23 cellular contexts compared by ENCODE assay signal in genomic region chr2:182415771-182416170, GRCh38. TPM values are rescaled to one million over a fixed set of nuclear protein-coding genes. Genes with fewer than 3 reads are reported as not detected.
A peak's percentile ranks its signal among the peaks of the same experiment; 100 is the strongest.
DNase-seq lines count a peak whose midpoint lies in the region; ATAC-seq and TF ChIP-seq lines count a peak whose summit lies in the region.
"Had no signal": no experiment of that assay in that cellular context is flagged by ENCODE, and none has a peak within 500 bp of the region (broad histone marks: within the 10 kb centered on the region; RNA-seq: fewer than 3 reads in every experiment).

No MANE protein-coding gene starts in this region.

- no peak for ATAC-seq in right cardiac atrium
- ATAC-seq: A549, GM12878 had no signal

- TF ChIP-seq CTCF in left ventricle myocardium inferior (IDR thresholded peaks at IDR 0.05; ENCODE audit: borderline replicate concordance), result no peak
- no peak for TF ChIP-seq CTCF in nephron progenitor cell (IDR thresholded peaks at IDR 0.05)

- WGBS in right cardiac atrium, result 72% methylated on average over 1 of the region's 1 CpG

- H3K4me3 Mint-ChIP-seq in nephron progenitor cell, result no peak overlapping the region
- H3K4me3 Mint-ChIP-seq: CD14-positive monocyte; CD4-positive, alpha-beta T cell; CD8-positive, alpha-beta memory T cell had no signal

- H3K36me3 Mint-ChIP-seq in nephron progenitor cell (ENCODE audit: low read depth), result no peaks in the 10 kb centered on the region
- H3K36me3 Mint-ChIP-seq: CD14-positive monocyte; CD8-positive, alpha-beta memory T cell had no signal

- H3K9me3 ChIP-seq in left ventricle myocardium inferior (replicated peaks) (no peaks in the 10 kb centered on the region), right cardiac atrium (ENCODE audit: control insufficient read depth, low read length) (no peaks in the 10 kb centered on the region)
- H3K9me3 ChIP-seq: A549; BE2C; BLaER1 treated with 17β-estradiol and CSF1 and Interleukin-3, amounts not matched to agents 10 nM and 100 nM; HAP-1 had no signal

- H3K4me1 ChIP-seq in left ventricle myocardium inferior, result peaks cover 8% of the 10 kb centered on the region
- no peaks in the 10 kb centered on the region for H3K4me1 ChIP-seq in right cardiac atrium (ENCODE audit: control insufficient read depth, insufficient read depth, low read length)
- H3K4me1 ChIP-seq: A549; BE2C; BLaER1 treated with 17β-estradiol and CSF1 and Interleukin-3, amounts not matched to agents 10 nM and 100 nM had no signal

- intact Hi-C loops in left ventricle myocardium inferior (cut with micrococcal nuclease) (no loop called here), right cardiac atrium (cut with DNase I) (no loop called here)

- DNase-seq in NCI-H2171 treated with DMSO at 0.1 percent for 48 hours (lab: John Stamatoyannopoulos, UW) (peak; percentile 14), NCI-H2171 (lab: John Stamatoyannopoulos, UW) (no peak), left ventricle myocardium inferior (no peak), right cardiac atrium (no peak), inferior parietal cortex (ENCODE audit: extremely low spot score) (peak; percentile 22), superior temporal gyrus (ENCODE audit: extremely low spot score) (peak; percentile 40), nephron progenitor cell (no peak), HCEC 1CT (no peak)
- DNase-seq: 8988T; ACHN; AML-193; BE2C; CD4-positive, alpha-beta T cell; CD8-positive, alpha-beta memory T cell; DMS153; DND-41; GDM1; GOT3 had no signal

- H3K36me3 ChIP-seq in left ventricle myocardium inferior, result no peaks in the 10 kb centered on the region
- H3K36me3 ChIP-seq: BE2C; BLaER1 treated with 17β-estradiol and CSF1 and Interleukin-3, amounts not matched to agents 10 nM and 100 nM; HAP-1 had no signal

- H3K4me1 Mint-ChIP-seq in nephron progenitor cell, result no peaks in the 10 kb centered on the region
- H3K4me1 Mint-ChIP-seq: CD14-positive monocyte; CD8-positive, alpha-beta memory T cell had no signal

- H3K27me3 Mint-ChIP-seq in nephron progenitor cell (ENCODE audit: low read depth, poor library complexity), result no peaks in the 10 kb centered on the region
- H3K27me3 Mint-ChIP-seq: CD4-positive, alpha-beta T cell; CD8-positive, alpha-beta memory T cell had no signal

- peak overlapping the region; percentile 16 for H3K27ac ChIP-seq in left ventricle myocardium inferior (replicated peaks)
- no peak overlapping the region for H3K27ac ChIP-seq in right cardiac atrium (ENCODE audit: low read length)
- H3K27ac ChIP-seq: A549; BLaER1 treated with 17β-estradiol and CSF1 and Interleukin-3, amounts not matched to agents 10 nM and 100 nM had no signal

- H3K27me3 ChIP-seq in left ventricle myocardium inferior (ENCODE audit: low read depth), result no peaks in the 10 kb centered on the region
- no peaks in the 10 kb centered on the region for H3K27me3 ChIP-seq in right cardiac atrium (ENCODE audit: control insufficient read depth, insufficient read depth)
- H3K27me3 ChIP-seq: BE2C; BLaER1 treated with 17β-estradiol and CSF1 and Interleukin-3, amounts not matched to agents 10 nM and 100 nM had no signal

- H3K27ac Mint-ChIP-seq in nephron progenitor cell, result no peak overlapping the region
- H3K27ac Mint-ChIP-seq: CD14-positive monocyte; CD4-positive, alpha-beta T cell; CD8-positive, alpha-beta memory T cell had no signal

- H3K9me3 Mint-ChIP-seq in nephron progenitor cell, result no peaks in the 10 kb centered on the region
- H3K9me3 Mint-ChIP-seq: CD4-positive, alpha-beta T cell; CD8-positive, alpha-beta memory T cell had no signal

- H3K4me3 ChIP-seq in left ventricle myocardium inferior (no peak overlapping the region), right cardiac atrium (ENCODE audit: low read length) (no peak overlapping the region)
- H3K4me3 ChIP-seq: A549; BLaER1 treated with 17β-estradiol and CSF1 and Interleukin-3, amounts not matched to agents 10 nM and 100 nM; GM12878; HAP-1 had no signal

RNA-seq across cellular contexts. Expression of gene PDE1A, which starts 11.1 kb away (rescaled TPM):
- 17.3 TPM for total RNA-seq in left ventricle myocardium inferior
- total RNA-seq in right cardiac atrium, result 10 to 100 TPM; 13.9 to 16.0 (median 15.1) TPM
- polyA plus RNA-seq in right cardiac atrium, result 6.1 TPM
- total RNA-seq: CD4-positive, alpha-beta T cell; CD8-positive, alpha-beta memory T cell; GM12878 had no signal
- polyA plus RNA-seq: CD14-positive monocyte; CD8-positive, alpha-beta memory T cell had no signal

Comparison
In these comparisons a context has a peak if more than half of its experiments do, and no peak if none do; other contexts are left out.
1. DNase-seq: peak in NCI-H2171 treated with DMSO at 0.1 percent for 48 hours (single experiment), inferior parietal cortex (single experiment) and superior temporal gyrus (single experiment); none in NCI-H2171 (single experiment), left ventricle myocardium inferior (single experiment), right cardiac atrium (0 of 3), nephron progenitor cell (single experiment) and HCEC 1CT (single experiment).